Comparison of ENCODE assay signal across 1 cellular context in the genomic region with DNA sequence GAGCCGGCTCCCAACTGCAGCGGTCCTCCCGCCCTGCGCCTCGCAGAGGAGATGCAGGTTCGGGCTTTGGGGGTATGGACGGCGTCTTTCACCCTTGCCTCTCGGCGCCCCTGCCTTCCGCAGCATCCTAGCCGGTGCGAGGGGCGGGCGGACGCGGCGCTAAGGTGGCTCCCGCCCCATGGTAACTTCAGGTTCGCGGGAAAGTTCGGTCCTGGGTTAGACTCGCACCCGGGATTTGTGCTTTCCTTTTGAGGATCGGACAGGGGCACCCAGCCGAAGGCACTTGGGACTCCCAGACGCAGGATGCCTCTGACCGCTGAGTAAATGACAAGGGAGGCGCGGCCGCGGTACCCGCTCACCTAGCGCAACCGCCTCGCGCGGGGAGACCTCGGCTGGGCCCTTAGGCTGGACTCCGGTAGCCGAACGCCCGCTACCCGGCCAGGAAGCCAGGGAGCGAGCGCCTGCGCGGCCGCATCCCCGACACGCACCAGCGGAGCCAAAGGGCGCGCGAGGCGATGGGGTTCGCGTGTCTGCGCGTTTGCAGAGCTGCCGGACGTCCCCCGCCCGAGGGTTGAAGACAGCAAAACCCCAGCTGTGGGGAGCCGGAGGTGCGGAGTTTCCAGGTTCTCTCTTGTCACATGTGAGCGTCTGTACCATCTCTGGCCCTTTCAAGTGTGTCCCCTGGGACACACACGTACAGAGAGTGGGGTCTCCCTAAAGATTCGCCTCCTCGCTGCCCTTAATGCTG.
A peak's percentile ranks its signal among the peaks of the same experiment; 100 is the strongest.
TF ChIP-seq lines count a peak whose summit lies in the region.

No MANE protein-coding gene starts in this region.

TF ChIP-seq in HEK293, 187 proteins besides CTCF, POLR2A, EP300 and RAD21 (continued from another document):
- TF ChIP-seq, protein P1, sequence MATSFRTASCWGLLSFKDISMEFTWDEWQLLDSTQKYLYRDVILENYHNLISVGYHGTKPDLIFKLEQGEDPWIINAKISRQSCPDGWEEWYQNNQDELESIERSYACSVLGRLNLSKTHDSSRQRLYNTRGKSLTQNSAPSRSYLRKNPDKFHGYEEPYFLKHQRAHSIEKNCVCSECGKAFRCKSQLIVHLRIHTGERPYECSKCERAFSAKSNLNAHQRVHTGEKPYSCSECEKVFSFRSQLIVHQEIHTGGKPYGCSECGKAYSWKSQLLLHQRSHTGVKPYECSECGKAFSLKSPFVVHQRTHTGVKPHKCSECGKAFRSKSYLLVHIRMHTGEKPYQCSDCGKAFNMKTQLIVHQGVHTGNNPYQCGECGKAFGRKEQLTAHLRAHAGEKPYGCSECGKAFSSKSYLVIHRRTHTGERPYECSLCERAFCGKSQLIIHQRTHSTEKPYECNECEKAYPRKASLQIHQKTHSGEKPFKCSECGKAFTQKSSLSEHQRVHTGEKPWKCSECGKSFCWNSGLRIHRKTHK (tag by site-specific recombination; IDR thresholded peaks at IDR 0.05), result no peak
- TF ChIP-seq ZBTB26 (tag by site-specific recombination; optimal IDR thresholded peaks at IDR 0.05) (peak; percentile 92), ZBTB8A (tag by site-specific recombination; IDR thresholded peaks at IDR 0.05) (0 out of 2 replicates have a peak, but pooled peaks have one; percentile 9), ZBTB20 (tag by site-specific recombination; IDR thresholded peaks at IDR 0.05) (peak; percentile 79), HIC1 (tag by site-specific recombination; IDR thresholded peaks at IDR 0.05) (no peak), ZNF133 (tag by site-specific recombination; IDR thresholded peaks at IDR 0.05) (no peak), ZNF366 (tag by site-specific recombination; conservative IDR thresholded peaks at IDR 0.05) (0 out of 2 replicates have a peak, but pooled peaks have one; percentile 25), PATZ1 (tag by site-specific recombination; IDR thresholded peaks at IDR 0.05) (0 out of 2 replicates have a peak, but pooled peaks have one; percentile 7), SP2 (tag by site-specific recombination; IDR thresholded peaks at IDR 0.05) (peak; percentile 35), ZSCAN4 (tag by site-specific recombination; IDR thresholded peaks at IDR 0.05) (0 out of 2 replicates have a peak, but pooled peaks have one; percentile 10), ZBTB48 (tag by site-specific recombination; IDR thresholded peaks at IDR 0.05) (0 out of 2 replicates have a peak, but pooled peaks have one; percentile 21), ZNF335 (tag by site-specific recombination; conservative IDR thresholded peaks at IDR 0.05) (peak; percentile 90)
- TF ChIP-seq, protein P2, sequence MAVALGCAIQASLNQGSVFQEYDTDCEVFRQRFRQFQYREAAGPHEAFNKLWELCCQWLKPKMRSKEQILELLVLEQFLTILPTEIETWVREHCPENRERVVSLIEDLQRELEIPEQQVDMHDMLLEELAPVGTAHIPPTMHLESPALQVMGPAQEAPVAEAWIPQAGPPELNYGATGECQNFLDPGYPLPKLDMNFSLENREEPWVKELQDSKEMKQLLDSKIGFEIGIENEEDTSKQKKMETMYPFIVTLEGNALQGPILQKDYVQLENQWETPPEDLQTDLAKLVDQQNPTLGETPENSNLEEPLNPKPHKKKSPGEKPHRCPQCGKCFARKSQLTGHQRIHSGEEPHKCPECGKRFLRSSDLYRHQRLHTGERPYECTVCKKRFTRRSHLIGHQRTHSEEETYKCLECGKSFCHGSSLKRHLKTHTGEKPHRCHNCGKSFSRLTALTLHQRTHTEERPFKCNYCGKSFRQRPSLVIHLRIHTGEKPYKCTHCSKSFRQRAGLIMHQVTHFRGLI (tag by site-specific recombination; IDR thresholded peaks at IDR 0.05), result peak; percentile 58; the same call in 1 of the 2 replicates
- TF ChIP-seq, protein P3, sequence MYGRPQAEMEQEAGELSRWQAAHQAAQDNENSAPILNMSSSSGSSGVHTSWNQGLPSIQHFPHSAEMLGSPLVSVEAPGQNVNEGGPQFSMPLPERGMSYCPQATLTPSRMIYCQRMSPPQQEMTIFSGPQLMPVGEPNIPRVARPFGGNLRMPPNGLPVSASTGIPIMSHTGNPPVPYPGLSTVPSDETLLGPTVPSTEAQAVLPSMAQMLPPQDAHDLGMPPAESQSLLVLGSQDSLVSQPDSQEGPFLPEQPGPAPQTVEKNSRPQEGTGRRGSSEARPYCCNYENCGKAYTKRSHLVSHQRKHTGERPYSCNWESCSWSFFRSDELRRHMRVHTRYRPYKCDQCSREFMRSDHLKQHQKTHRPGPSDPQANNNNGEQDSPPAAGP (tag by site-specific recombination; IDR thresholded peaks at IDR 0.05), result no peak
